ENCODE assay signal across 8 cellular contexts in genomic region chr19:47512183-47512947, GRCh38. TPM values are rescaled to one million over a fixed set of nuclear protein-coding genes. Genes with fewer than 3 reads are reported as not detected.
A peak's percentile ranks its signal among the peaks of the same experiment; 100 is the strongest.
DNase-seq lines count a peak whose midpoint lies in the region; ATAC-seq and TF ChIP-seq lines count a peak whose summit lies in the region.

No MANE protein-coding gene starts in this region.

- DNase-seq in AG09309 (ENCODE audit: low read depth) (peak; percentile 31), HT-29 (ENCODE audit: low spot score) (peak; percentile 77), cardiac fibroblast (ENCODE audit: low read depth in 2 of 2) (peak; percentile 39 to 70), amniotic stem cell (lab: John Stamatoyannopoulos, UW) (no peak), NCI-H1930 (lab: John Stamatoyannopoulos, UW) (no peak), SKM-1 (lab: John Stamatoyannopoulos, UW; ENCODE audit: unreplicated experiment) (no peak)

- TF ChIP-seq CTCF in AG09309 (IDR thresholded peaks at IDR 0.05; ENCODE audit: control insufficient read depth, insufficient read depth, low read depth, low read length, missing control alignments) (no peak), cardiac fibroblast (IDR thresholded peaks at IDR 0.05; ENCODE audit: low read depth, low read length) (no peak)

- no peak for ATAC-seq in GM19035 (IDR thresholded peaks at IDR 0.05; ENCODE audit: unreplicated experiment)

- H3K9ac ChIP-seq in muscle layer of colon (ENCODE audit: low read length): peak overlapping the region; percentile 27

- H3K4me3 ChIP-seq in AG09309 (ENCODE audit: control insufficient read depth, low read depth, low read length): peak overlapping the region; percentile 30
- peak overlapping the region; percentile 5 to 100 for H3K4me3 ChIP-seq in cardiac fibroblast (replicated peaks in 1 of 2; ENCODE audit: low read depth in 2 of 2, low read length in 2 of 2)
- H3K4me3 ChIP-seq in muscle layer of colon (ENCODE audit: low read depth in 1 of 2, low read length in 2 of 2): peak overlapping the region in 1 of 2 donors; percentile 91

- no peaks in the 10 kb centered on the region for H3K36me3 ChIP-seq in muscle layer of colon (ENCODE audit: insufficient read depth, low read length)

- H3K27me3 ChIP-seq in muscle layer of colon (ENCODE audit: control insufficient read depth in 1 of 2, insufficient read depth in 2 of 2, low read length in 2 of 2): no peaks in the 10 kb centered on the region

- H3K4me1 ChIP-seq in muscle layer of colon (ENCODE audit: insufficient read depth, low read length): peaks cover 68% of the 10 kb centered on the region

- peak overlapping the region; percentile 53 for H3K27ac ChIP-seq in muscle layer of colon (ENCODE audit: low read depth, low read length)

- no peaks in the 10 kb centered on the region for H3K9me3 ChIP-seq in muscle layer of colon (ENCODE audit: low read length)

RNA-seq across cellular contexts. Expression of gene NAPA, which starts 2.5 kb away (rescaled TPM):
- 193 and 224 TPM in 2 replicates for total RNA-seq in HT-29 (2014; rRNA removed; shearing (Covaris generic))

RNA-seq across cellular contexts. Expression of gene KPTN, which starts 28.3 kb away (rescaled TPM):
- total RNA-seq in HT-29 (2014; rRNA removed; shearing (Covaris generic)): 26.2 and 30.1 TPM in 2 replicates

RNA-seq across cellular contexts. Expression of gene SLC8A2, which starts 40.7 kb away (rescaled TPM):
- 0.83 and 3.6 TPM in 2 replicates for total RNA-seq in HT-29 (2014; rRNA removed; shearing (Covaris generic))

Comparison
In these comparisons a context has a peak if more than half of its experiments do, and no peak if none do; other contexts are left out.
1. DNase-seq: peak in AG09309 (single experiment), HT-29 (single experiment) and cardiac fibroblast (2 of 2); none in amniotic stem cell (single experiment), NCI-H1930 (0 of 2) and SKM-1 (single experiment).